Comparison of ENCODE assay signal across 27 cellular contexts in the genomic region with DNA sequence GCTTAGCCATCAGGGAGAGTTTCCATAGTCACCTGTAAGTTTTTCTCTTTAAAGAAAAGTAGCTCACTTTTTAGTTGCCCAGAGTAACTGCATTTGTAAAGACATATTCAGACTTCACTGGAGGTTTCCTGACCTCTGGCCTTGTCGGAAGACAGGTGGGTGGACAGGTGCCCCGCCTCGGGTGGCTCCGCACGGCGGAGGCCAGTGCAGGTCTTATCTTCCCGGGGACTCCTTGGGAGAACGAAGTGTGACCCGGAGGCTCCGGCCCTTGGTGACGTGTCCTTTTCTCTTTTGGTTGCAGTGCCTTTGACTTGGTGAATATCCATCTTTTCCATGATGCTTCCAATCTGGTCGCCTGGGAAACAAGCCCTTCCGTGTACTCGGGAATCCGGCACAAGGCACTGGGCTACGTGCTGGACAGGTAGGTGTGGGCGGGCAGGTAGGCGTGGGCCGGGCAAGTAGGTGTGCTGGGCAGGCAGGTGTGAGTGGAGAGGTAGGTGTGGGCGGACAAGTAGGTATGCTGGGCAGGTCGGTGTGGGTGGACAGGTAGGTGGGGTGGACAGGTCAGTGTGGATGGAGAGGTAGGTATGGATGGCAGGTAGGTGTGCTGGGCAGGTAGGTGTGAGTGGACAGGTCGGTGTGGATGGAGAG.
DNase-seq lines count a peak whose midpoint lies in the region; ATAC-seq, FAIRE-seq and TF ChIP-seq lines count a peak whose summit lies in the region.
"Had no signal": no experiment of that assay in that cellular context is flagged by ENCODE, and none has a peak within 500 bp of the region (broad histone marks: within the 10 kb centered on the region; RNA-seq: fewer than 3 reads in every experiment).

No MANE protein-coding gene starts in this region.

- H3K9me3 ChIP-seq in BE2C: no peaks in the 10 kb centered on the region
- H3K9me3 ChIP-seq in astrocyte (ENCODE audit: insufficient read depth, low read depth, low read length): peaks cover 11% of the 10 kb centered on the region
- H3K9me3 ChIP-seq in trophoblast cell (ENCODE audit: insufficient read depth, low read depth, low read length): peaks cover 26% of the 10 kb centered on the region
- peaks cover 0 to 6% of the 10 kb centered on the region in 2 donors for H3K9me3 ChIP-seq in uterus
- H3K9me3 ChIP-seq: gastrocnemius medialis had no signal

- no peaks in the 10 kb centered on the region for H3K4me1 Mint-ChIP-seq in astrocyte (ENCODE audit: low read depth, unreplicated experiment)
- H3K4me1 Mint-ChIP-seq: activated CD4-positive, alpha-beta T cell treated with anti-CD3 and anti-CD28 coated beads for 36 hours; activated naive CD4-positive, alpha-beta T cell treated with anti-CD3 and anti-CD28 coated beads, Interleukin-2, amount 50 U/mL, for 24 hours; nephron had no signal

- peak; percentile 1 for DNase-seq in BE2C
- no peak for DNase-seq in astrocyte (ENCODE audit: low read depth)
- peak; percentile 21 for DNase-seq in left ventricle myocardium superior
- DNase-seq in trophoblast cell: no peak
- DNase-seq in uterus: no peak
- no peak for DNase-seq in activated gamma-delta T cell (lab: John Stamatoyannopoulos, UW)
- DNase-seq in foreskin keratinocyte: no peak
- no peak for DNase-seq in activated CD4-positive, alpha-beta T cell treated with anti-CD3 and anti-CD28 coated beads for 4 hours
- DNase-seq: activated CD4-positive, alpha-beta T cell treated with anti-CD3 and anti-CD28 coated beads for 36 hours; activated T-cell treated with anti-CD3 and anti-CD28 coated beads, Interleukin-2, amount 50 U/mL, for 72 hours; amygdala; DMS153; gastrocnemius medialis; GM23248; NCI-H1105; NCI-H1930; NCI-H524 treated with DMSO at 0.1 percent for 48 hours; NK-92 treated with Interleukin-12 subunit alpha and Interleukin-12 subunit beta, amount 100 ng/mL, for 24 hours; PC-3; SHP77; stimulated activated naive CD4-positive, alpha-beta T cell treated with Interleukin-2 at 50 U/mL for 16 hours had no signal

- H3K27ac ChIP-seq in astrocyte (ENCODE audit: low read depth, low read length) (no peak overlapping the region), trophoblast cell (ENCODE audit: low read depth, low read length) (no peak overlapping the region), uterus (no peak overlapping the region), foreskin keratinocyte (no peak overlapping the region)
- H3K27ac ChIP-seq: cardiac muscle cell, gastrocnemius medialis, GM23248, parathyroid adenoma had no signal

- peak overlapping the region; percentile 15 for H3K23ac ChIP-seq in trophoblast cell (ENCODE audit: low read length)

- H2BK120ac ChIP-seq in trophoblast cell (ENCODE audit: insufficient read depth, low read length, poor library complexity): no peak overlapping the region

- H4K91ac ChIP-seq in trophoblast cell (ENCODE audit: low read depth, low read length): no peak overlapping the region

- H3K79me2 ChIP-seq in astrocyte (ENCODE audit: insufficient read depth, low read length) (no peaks in the 10 kb centered on the region), trophoblast cell (ENCODE audit: control insufficient read depth, insufficient read depth, low read length, poor library complexity) (no peaks in the 10 kb centered on the region)
- H3K79me2 ChIP-seq: parathyroid adenoma had no signal

- peak overlapping the region; percentile 11 for H3K4me3 Mint-ChIP-seq in astrocyte (ENCODE audit: unreplicated experiment)
- H3K4me3 Mint-ChIP-seq: activated CD4-positive, alpha-beta T cell treated with anti-CD3 and anti-CD28 coated beads for 36 hours; activated naive CD4-positive, alpha-beta T cell treated with anti-CD3 and anti-CD28 coated beads, Interleukin-2, amount 50 U/mL, for 24 hours; activated T-cell treated with anti-CD3 and anti-CD28 coated beads, Interleukin-2, amount 50 U/mL, for 72 hours; IgD-negative memory B cell; nephron; T-helper 2 cell treated with Interferon-gamma antibody and Interleukin-4, amounts not matched to agents 5 μg/mL and 100 μg/mL, for 36 hours had no signal

- H3K27me3 ChIP-seq in BE2C (no peaks in the 10 kb centered on the region), astrocyte (ENCODE audit: insufficient read depth, low read length) (no peaks in the 10 kb centered on the region), trophoblast cell (ENCODE audit: insufficient read depth, low read length) (no peaks in the 10 kb centered on the region), uterus (no peaks in the 10 kb centered on the region), foreskin keratinocyte (no peaks in the 10 kb centered on the region)
- H3K27me3 ChIP-seq: cardiac muscle cell, gastrocnemius medialis had no signal

- no peak overlapping the region for H3K9ac ChIP-seq in astrocyte (ENCODE audit: low read length)
- no peak overlapping the region for H3K9ac ChIP-seq in trophoblast cell (ENCODE audit: low read length)
- H3K9ac ChIP-seq: GM23248, parathyroid adenoma had no signal

- H2AK5ac ChIP-seq in trophoblast cell (ENCODE audit: low read length): no peak overlapping the region

- H3K9me3 Mint-ChIP-seq in astrocyte (ENCODE audit: unreplicated experiment): peaks cover 18% of the 10 kb centered on the region

- no peak overlapping the region for H2BK12ac ChIP-seq in trophoblast cell (ENCODE audit: low read length)

- intact Hi-C loops in left ventricle myocardium superior (cut with micrococcal nuclease): no loop called here
- intact Hi-C loops in uterus (cut with DNase I; ENCODE audit: low total_unique reads): no loop called here

- FAIRE-seq in astrocyte (lab: Jason Lieb, UNC): no peak

- no peak overlapping the region for H3K4ac ChIP-seq in trophoblast cell (ENCODE audit: low read depth, low read length)

- H2AFZ ChIP-seq in astrocyte (ENCODE audit: low read depth, low read length) (no peak overlapping the region), trophoblast cell (ENCODE audit: insufficient read depth, low read length, poor library complexity) (no peak overlapping the region)
- H2AFZ ChIP-seq: GM23248, parathyroid adenoma had no signal

- H3K27ac Mint-ChIP-seq in astrocyte (ENCODE audit: unreplicated experiment): no peak overlapping the region
- H3K27ac Mint-ChIP-seq: activated CD4-positive, alpha-beta T cell treated with anti-CD3 and anti-CD28 coated beads for 36 hours; activated naive CD4-positive, alpha-beta T cell treated with anti-CD3 and anti-CD28 coated beads, Interleukin-2, amount 50 U/mL, for 24 hours; activated T-cell treated with anti-CD3 and anti-CD28 coated beads, Interleukin-2, amount 50 U/mL, for 72 hours; IgD-negative memory B cell; nephron; T-helper 2 cell treated with Interferon-gamma antibody and Interleukin-4, amounts not matched to agents 5 μg/mL and 100 μg/mL, for 36 hours had no signal

- no peak overlapping the region for H3K4me3 ChIP-seq in BE2C (ENCODE audit: low read depth, low read length)
- no peak overlapping the region for H3K4me3 ChIP-seq in astrocyte (ENCODE audit: insufficient read depth, low read depth, low read length)
- H3K4me3 ChIP-seq in trophoblast cell (ENCODE audit: low read depth, low read length): peak overlapping the region; percentile 49
- H3K4me3 ChIP-seq in uterus: no peak overlapping the region
- H3K4me3 ChIP-seq: cardiac muscle cell, gastrocnemius medialis, GM23248 had no signal

- H3K36me3 Mint-ChIP-seq in astrocyte (ENCODE audit: low read depth, unreplicated experiment): peaks cover 25% of the 10 kb centered on the region

- no peaks in the 10 kb centered on the region for H3K79me1 ChIP-seq in trophoblast cell (ENCODE audit: low read length)

- no peak overlapping the region for H2BK5ac ChIP-seq in trophoblast cell (ENCODE audit: low read depth, low read length, poor library complexity)

- TF ChIP-seq POLR2A in uterus (IDR thresholded peaks at IDR 0.05): no peak

- H4K12ac ChIP-seq in trophoblast cell (ENCODE audit: low read depth, low read length): no peak overlapping the region

- no peak for ATAC-seq in left ventricle myocardium superior
- ATAC-seq in foreskin keratinocyte: no peak
- ATAC-seq: activated CD4-positive, alpha-beta T cell treated with anti-CD3 and anti-CD28 coated beads for 36 hours; activated T-cell treated with anti-CD3 and anti-CD28 coated beads, Interleukin-2, amount 50 U/mL, for 72 hours; gastrocnemius medialis; PC-3 had no signal

- no peaks in the 10 kb centered on the region for H3K36me3 ChIP-seq in BE2C
- H3K36me3 ChIP-seq in astrocyte (ENCODE audit: insufficient read depth, low read length): no peaks in the 10 kb centered on the region
- peaks cover 17 to 21% of the 10 kb centered on the region in 2 experiments for H3K36me3 ChIP-seq in trophoblast cell (ENCODE audit: control insufficient read depth in 1 of 2, insufficient read depth in 2 of 2, low read length in 2 of 2)
- H3K36me3 ChIP-seq in uterus: no peaks in the 10 kb centered on the region
- H3K36me3 ChIP-seq: cardiac muscle cell had no signal

- no peak overlapping the region for H3K14ac ChIP-seq in trophoblast cell (ENCODE audit: low read length)

- WGBS in trophoblast cell (ENCODE audit: extremely low coverage, insufficient coverage, insufficient read length): no CpG with 5 or more reads among the region's 22 CpGs

- peaks cover 38% of the 10 kb centered on the region for H4K20me1 ChIP-seq in astrocyte (ENCODE audit: insufficient read depth, low read length)

- TF ChIP-seq CTCF in BE2C (IDR thresholded peaks at IDR 0.05; ENCODE audit: low read depth, low read length): no peak
- no peak for TF ChIP-seq CTCF in astrocyte (IDR thresholded peaks at IDR 0.05; ENCODE audit: insufficient read depth, low read depth, low read length)
- TF ChIP-seq CTCF in uterus (IDR thresholded peaks at IDR 0.05): no peak
- no peak for TF ChIP-seq CTCF in foreskin keratinocyte (conservative IDR thresholded peaks at IDR 0.05)

- H3K18ac ChIP-seq in trophoblast cell (ENCODE audit: low read length): no peak overlapping the region

- no peak overlapping the region for H3K4me2 ChIP-seq in astrocyte (ENCODE audit: low read length)
- no peak overlapping the region for H3K4me2 ChIP-seq in trophoblast cell (ENCODE audit: low read length)

- H4K8ac ChIP-seq in trophoblast cell (ENCODE audit: low read depth, low read length): no peak overlapping the region

- H3K27me3 Mint-ChIP-seq in astrocyte (ENCODE audit: low read depth, unreplicated experiment): no peaks in the 10 kb centered on the region
- H3K27me3 Mint-ChIP-seq: activated CD4-positive, alpha-beta T cell treated with anti-CD3 and anti-CD28 coated beads for 36 hours; activated naive CD4-positive, alpha-beta T cell treated with anti-CD3 and anti-CD28 coated beads, Interleukin-2, amount 50 U/mL, for 24 hours; IgD-negative memory B cell had no signal

- no peaks in the 10 kb centered on the region for H3K4me1 ChIP-seq in BE2C
- peaks cover 9% of the 10 kb centered on the region for H3K4me1 ChIP-seq in astrocyte (ENCODE audit: insufficient read depth, low read length)
- peaks cover 2 to 5% of the 10 kb centered on the region in 2 experiments for H3K4me1 ChIP-seq in trophoblast cell (ENCODE audit: control insufficient read depth in 1 of 2, insufficient read depth in 2 of 2, low read length in 2 of 2)
- no peaks in the 10 kb centered on the region for H3K4me1 ChIP-seq in uterus
- no peaks in the 10 kb centered on the region for H3K4me1 ChIP-seq in foreskin keratinocyte
- H3K4me1 ChIP-seq: parathyroid adenoma had no signal

Comparison
In these comparisons a context has a peak if more than half of its experiments do, and no peak if none do; other contexts are left out.
1. DNase-seq: peak in BE2C (single experiment) and left ventricle myocardium superior (single experiment); none in astrocyte (single experiment), trophoblast cell (0 of 2), uterus (0 of 2), activated gamma-delta T cell (single experiment), foreskin keratinocyte (0 of 2) and activated CD4-positive, alpha-beta T cell treated with anti-CD3 and anti-CD28 coated beads for 4 hours (0 of 2).